Comparison of ENCODE assay signal across 18 cellular contexts in the genomic region with DNA sequence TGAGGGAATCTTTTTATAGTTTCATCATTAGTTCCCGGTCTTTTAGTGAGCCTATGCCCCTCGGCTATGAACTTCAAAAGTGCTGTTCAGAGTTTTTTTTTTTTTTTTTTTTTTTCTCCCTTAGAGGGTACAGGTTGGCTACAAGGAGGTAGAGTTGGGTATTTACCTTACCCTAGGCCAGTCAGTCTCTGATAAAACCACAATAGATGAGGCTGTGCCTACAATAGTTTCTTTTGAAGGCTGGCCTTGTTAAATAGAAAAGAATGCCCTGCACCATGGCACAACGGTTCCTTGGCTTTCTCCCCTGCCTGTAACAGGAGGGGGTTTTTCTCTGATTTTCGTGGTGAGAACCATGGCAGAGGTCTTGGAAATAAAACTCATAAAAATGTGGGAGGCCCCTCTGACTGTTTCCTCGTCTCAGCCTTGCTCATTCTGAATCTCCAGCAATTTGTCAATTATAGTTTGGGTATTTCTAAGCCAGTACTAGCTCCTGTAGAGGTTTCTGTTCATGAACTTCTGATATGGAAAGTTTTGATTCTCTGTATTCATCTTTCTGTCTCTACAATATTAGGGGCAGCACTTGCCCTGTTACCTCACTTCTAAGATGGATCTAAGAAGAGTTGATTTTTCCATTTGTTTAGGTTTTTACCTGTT.
DNase-seq lines count a peak whose midpoint lies in the region; ATAC-seq, FAIRE-seq and TF ChIP-seq lines count a peak whose summit lies in the region.
"Had no signal": no experiment of that assay in that cellular context is flagged by ENCODE, and none has a peak within 500 bp of the region (broad histone marks: within the 10 kb centered on the region; RNA-seq: fewer than 3 reads in every experiment).

No MANE protein-coding gene starts in this region.

- ATAC-seq in GM18868 (IDR thresholded peaks at IDR 0.05; ENCODE audit: unreplicated experiment): peak; percentile 73
- no peak for ATAC-seq in activated B cell treated with CpG ODN at 0.5 μM for 24 hours (ENCODE audit: low read depth)
- ATAC-seq in pancreas: peak in 3 of 4 donors; percentile 70 to 100 (median 77)
- ATAC-seq: HepG2 had no signal

- H3K27me3 Mint-ChIP-seq in activated B cell treated with CpG ODN at 0.5 μM for 24 hours: no peaks in the 10 kb centered on the region
- H3K27me3 Mint-ChIP-seq: CD8-positive, alpha-beta memory T cell had no signal

- H3K4me3 Mint-ChIP-seq in activated B cell treated with CpG ODN at 0.5 μM for 24 hours: no peak overlapping the region
- H3K4me3 Mint-ChIP-seq: CD4-positive, CD25-positive, alpha-beta regulatory T cell; CD8-positive, alpha-beta memory T cell had no signal

- intact Hi-C loops in activated B cell treated with CpG ODN at 0.5 μM for 24 hours (cut with micrococcal nuclease) (no loop called here), pancreas (cut with DNase I) (no loop called here)

- no peaks in the 10 kb centered on the region for H3K4me1 ChIP-seq in pancreas
- H3K4me1 ChIP-seq: BE2C, HAP-1 had no signal

- CTCF ChIA-PET in activated B cell treated with CpG ODN at 0.5 μM for 24 hours (lab: Charles Lee): no interaction called here

- H3K36me3 Mint-ChIP-seq in activated B cell treated with CpG ODN at 0.5 μM for 24 hours (ENCODE audit: low read depth): peaks cover 3% of the 10 kb centered on the region
- H3K36me3 Mint-ChIP-seq: CD4-positive, CD25-positive, alpha-beta regulatory T cell; CD8-positive, alpha-beta memory T cell had no signal

- WGBS in pancreas, 2 donors: 31 to 38% methylated on average over 5 of the region's 5 CpGs

- no peaks in the 10 kb centered on the region for H3K27me3 ChIP-seq in pancreas
- H3K27me3 ChIP-seq in WERI-Rb-1 (ENCODE audit: insufficient read depth, low read depth, severe bottlenecking): peaks cover 13% of the 10 kb centered on the region
- H3K27me3 ChIP-seq: BE2C had no signal

- H3K27ac ChIP-seq in pancreas (peak overlapping the region in 1 of 4 donors; percentile 41), WERI-Rb-1 (no peak overlapping the region)
- H3K27ac ChIP-seq: KMS-11 had no signal

- H3K9me3 Mint-ChIP-seq in activated B cell treated with CpG ODN at 0.5 μM for 24 hours: peaks cover 24% of the 10 kb centered on the region

- no peak for FAIRE-seq in pancreas (lab: Jason Lieb, UNC)
- FAIRE-seq: GM18507, HepG2 had no signal

- DNase-seq in activated B cell treated with CpG ODN at 0.5 μM for 24 hours (no peak), pancreas (no peak), GM03348 (ENCODE audit: low spot score) (no peak), WERI-Rb-1 (no peak)
- DNase-seq in stimulated activated CD4-positive, alpha-beta T cell treated with anti-CD3 and anti-CD28 coated beads, Interleukin-4, amount 100 ng/mL, for 1 hour: no peak
- DNase-seq: BE2C; C1 segment of cervical spinal cord; CD4-positive, CD25-positive, alpha-beta regulatory T cell; CD8-positive, alpha-beta memory T cell; COR-L47; DMS153; DMS79; GDM1 had no signal

- H3K9me3 ChIP-seq in pancreas (no peaks in the 10 kb centered on the region), WERI-Rb-1 (ENCODE audit: severe bottlenecking) (no peaks in the 10 kb centered on the region)
- H3K9me3 ChIP-seq: BE2C, HAP-1 had no signal

- H3K4me1 Mint-ChIP-seq in activated B cell treated with CpG ODN at 0.5 μM for 24 hours: peaks cover 14% of the 10 kb centered on the region
- H3K4me1 Mint-ChIP-seq: CD4-positive, CD25-positive, alpha-beta regulatory T cell; CD8-positive, alpha-beta memory T cell had no signal

- TF ChIP-seq CTCF in activated B cell treated with CpG ODN at 0.5 μM for 24 hours (IDR thresholded peaks at IDR 0.05) (no peak), pancreas (IDR thresholded peaks at IDR 0.05) (no peak), WERI-Rb-1 (IDR thresholded peaks at IDR 0.05; ENCODE audit: low read depth, low read length) (no peak)

- no peak overlapping the region for H3K4me3 ChIP-seq in pancreas
- no peak overlapping the region for H3K4me3 ChIP-seq in WERI-Rb-1 (ENCODE audit: low read depth, low read length)
- H3K4me3 ChIP-seq: HAP-1 had no signal

- peak overlapping the region; percentile 9 for H3K27ac Mint-ChIP-seq in activated B cell treated with CpG ODN at 0.5 μM for 24 hours
- H3K27ac Mint-ChIP-seq: CD4-positive, CD25-positive, alpha-beta regulatory T cell; CD8-positive, alpha-beta memory T cell had no signal

- H3K36me3 ChIP-seq in pancreas: no peaks in the 10 kb centered on the region
- H3K36me3 ChIP-seq in WERI-Rb-1: no peaks in the 10 kb centered on the region
- H3K36me3 ChIP-seq: BE2C, HAP-1 had no signal

- POLR2A ChIA-PET in activated B cell treated with CpG ODN at 0.5 μM for 24 hours (lab: Charles Lee): no interaction called here
